In genomic region chr10:52257692-52258075, GRCh38 we compare ENCODE assay signal across 16 cellular contexts. TPM values are rescaled to one million over a fixed set of nuclear protein-coding genes. Genes with fewer than 3 reads are reported as not detected.
DNase-seq lines count a peak whose midpoint lies in the region; ATAC-seq and TF ChIP-seq lines count a peak whose summit lies in the region.
"Had no signal": no experiment of that assay in that cellular context is flagged by ENCODE, and none has a peak within 500 bp of the region (broad histone marks: within the 10 kb centered on the region; RNA-seq: fewer than 3 reads in every experiment).

No MANE protein-coding gene starts in this region.

- DNase-seq in endodermal cell (no peak), HuH-7 (ENCODE audit: low spot score) (no peak), hypothalamus (lab: John Stamatoyannopoulos, UW) (no peak)
- DNase-seq in stimulated activated naive CD8-positive, alpha-beta T cell treated with anti-CD3 and anti-CD28 coated beads, Interleukin-15, Interleukin-2, amounts not matched to agents 100 U/mL and 50 U/mL, for 24 hours, result no peak
- DNase-seq: DND-41, islet precursor cell, NCI-H1092 treated with DMSO at 0.1 percent for 48 hours, NCI-H524 treated with DMSO at 0.1 percent for 48 hours had no signal

- H3K9ac ChIP-seq in endodermal cell (ENCODE audit: extremely low read depth, low read length, poor library complexity, severe bottlenecking), result no peak overlapping the region

- H3K27ac ChIP-seq in endodermal cell (ENCODE audit: low read depth, low read length), result no peak overlapping the region
- H3K27ac ChIP-seq: coronary artery, transverse colon had no signal

- peaks cover 6% of the 10 kb centered on the region for H3K4me1 Mint-ChIP-seq in endodermal cell

- peak; percentile 84 for ATAC-seq in GM18519 (IDR thresholded peaks at IDR 0.05; ENCODE audit: low FRiP score, unreplicated experiment)
- peak; percentile 78 for ATAC-seq in GM21381 (IDR thresholded peaks at IDR 0.05; ENCODE audit: unreplicated experiment)
- ATAC-seq in HG02938 (IDR thresholded peaks at IDR 0.05; ENCODE audit: unreplicated experiment), result peak; percentile 88
- ATAC-seq in HG03469 (IDR thresholded peaks at IDR 0.05; ENCODE audit: unreplicated experiment), result peak; percentile 71
- ATAC-seq in stimulated activated naive CD8-positive, alpha-beta T cell treated with anti-CD3 and anti-CD28 coated beads, Interleukin-15, Interleukin-2, amounts not matched to agents 100 U/mL and 50 U/mL, for 24 hours, result no peak

- H3K4me1 ChIP-seq in endodermal cell (ENCODE audit: control insufficient read depth, insufficient read depth, low read length), result no peaks in the 10 kb centered on the region
- H3K4me1 ChIP-seq: transverse colon had no signal

- H3K9me3 ChIP-seq in endodermal cell (ENCODE audit: control insufficient read depth, low read length), result no peaks in the 10 kb centered on the region
- H3K9me3 ChIP-seq: transverse colon had no signal

- no peaks in the 10 kb centered on the region for H3K36me3 Mint-ChIP-seq in endodermal cell (ENCODE audit: low read depth)

- no peaks in the 10 kb centered on the region for H3K27me3 ChIP-seq in endodermal cell (ENCODE audit: control insufficient read depth, insufficient read depth, low read length, poor library complexity, severe bottlenecking)
- H3K27me3 ChIP-seq: transverse colon had no signal

- H3K36me3 ChIP-seq in endodermal cell (ENCODE audit: control insufficient read depth, insufficient read depth, low read length), result no peaks in the 10 kb centered on the region
- H3K36me3 ChIP-seq: transverse colon had no signal

- no peak overlapping the region for H3K4me3 Mint-ChIP-seq in endodermal cell
- H3K4me3 Mint-ChIP-seq: nephron had no signal

- TF ChIP-seq CTCF in endodermal cell (conservative IDR thresholded peaks at IDR 0.05), result no peak

- no peaks in the 10 kb centered on the region for H3K27me3 Mint-ChIP-seq in endodermal cell (ENCODE audit: insufficient read depth)

- no peaks in the 10 kb centered on the region for H3K9me3 Mint-ChIP-seq in endodermal cell
- H3K9me3 Mint-ChIP-seq: nephron had no signal

- WGBS in endodermal cell (ENCODE audit: insufficient coverage in 1 of 2, insufficient read length in 1 of 2), 2 experiments, result no CpG with 5 or more reads among the region's 1 CpG

- no peak overlapping the region for H3K27ac Mint-ChIP-seq in endodermal cell
- H3K27ac Mint-ChIP-seq: nephron had no signal

- H3K4me3 ChIP-seq in endodermal cell (ENCODE audit: low read length), result no peak overlapping the region
- H3K4me3 ChIP-seq: coronary artery, transverse colon had no signal

RNA-seq across cellular contexts. Expression of gene DKK1, which starts 56.4 kb away (rescaled TPM):
- 10 to 100 TPM; 12.0 to 28.9 TPM for total RNA-seq in endodermal cell
- polyA plus RNA-seq in endodermal cell (2013, experiment 1 of 2), result 62.6 TPM
- polyA plus RNA-seq in endodermal cell (2013, experiment 2 of 2), result 53.1 TPM
- total RNA-seq: HT1080 had no signal
